ENCODE assay signal across 12 cellular contexts in genomic region chr19:6099633-6100032, GRCh38. TPM values are rescaled to one million over a fixed set of nuclear protein-coding genes. Genes with fewer than 3 reads are reported as not detected.
DNase-seq lines count a peak whose midpoint lies in the region; ATAC-seq and TF ChIP-seq lines count a peak whose summit lies in the region.
"Had no signal": no experiment of that assay in that cellular context is flagged by ENCODE, and none has a peak within 500 bp of the region (broad histone marks: within the 10 kb centered on the region; RNA-seq: fewer than 3 reads in every experiment).

No MANE protein-coding gene starts in this region.

- H3K27ac ChIP-seq in left lung (peak overlapping the region; percentile 74 to 96), tibial artery (peak overlapping the region; percentile 83 to 98), SJCRH30 (no peak overlapping the region)

- H3K9me3 ChIP-seq in left lung (no peaks in the 10 kb centered on the region), tibial artery (no peaks in the 10 kb centered on the region), SJCRH30 (replicated peaks) (no peaks in the 10 kb centered on the region)
- H3K9me3 ChIP-seq: body of pancreas had no signal

- H3K4me1 Mint-ChIP-seq in activated T-cell treated with anti-CD3 and anti-CD28 coated beads, Interleukin-2, amount 50 U/mL, for 72 hours (ENCODE audit: low read depth), result peaks cover 17% of the 10 kb centered on the region

- TF ChIP-seq CTCF in left lung (IDR thresholded peaks at IDR 0.05) (no peak), tibial artery (IDR thresholded peaks at IDR 0.05) (no peak)

- H3K4me3 ChIP-seq in left lung (peak overlapping the region in 1 of 2 donors; percentile 19), tibial artery (no peak overlapping the region), SJCRH30 (no peak overlapping the region)
- H3K4me3 ChIP-seq: body of pancreas had no signal

- H3K36me3 Mint-ChIP-seq in activated T-cell treated with anti-CD3 and anti-CD28 coated beads, Interleukin-2, amount 50 U/mL, for 72 hours (ENCODE audit: insufficient read depth in 2 of 2), result peaks cover 6 to 10% of the 10 kb centered on the region in 2 donors
- H3K36me3 Mint-ChIP-seq in activated naive CD4-positive, alpha-beta T cell treated with anti-CD3 and anti-CD28 coated beads, Interleukin-2, amount 50 U/mL, for 72 hours, result peaks cover 9 to 33% of the 10 kb centered on the region in 2 donors

- intact Hi-C loops in left lung (cut with DNase I), result no loop called here
- intact Hi-C loops in tibial artery (cut with DNase I; ENCODE audit: low total_unique reads), result no loop called here
- intact Hi-C loops in head of caudate nucleus (cut with DNase I), result loop anchor here (10.0 kb wide), 1 partner anchor 45 kb away; no protein-coding TSS in a partner anchor

- no peak for DNase-seq in activated T-cell treated with anti-CD3 and anti-CD28 coated beads, Interleukin-2, amount 50 U/mL, for 72 hours
- no peak for DNase-seq in activated T-cell treated with anti-CD3 and anti-CD28 coated beads, Interleukin-2, amount 50 U/mL, for 1 hour
- DNase-seq in activated naive CD4-positive, alpha-beta T cell treated with anti-CD3 and anti-CD28 coated beads, Interleukin-2, amount 50 U/mL, for 72 hours (ENCODE audit: low spot score in 2 of 2), result no peak
- no peak for DNase-seq in left lung
- DNase-seq in tibial artery, result peak in 1 of 2 donors; percentile 48
- DNase-seq in NCI-H774 (lab: John Stamatoyannopoulos, UW), result no peak
- no peak for DNase-seq in SJCRH30
- no peak for DNase-seq in head of caudate nucleus
- DNase-seq: activated CD4-positive, alpha-beta T cell treated with anti-CD3 and anti-CD28 coated beads for 1 hour; stimulated activated CD4-positive, alpha-beta T cell treated with anti-CD3 and anti-CD28 coated beads, Interleukin-1b, Interleukin-23, amount 100 ng/mL, for 48 hours had no signal

- peak overlapping the region; percentile 2 for H3K27ac Mint-ChIP-seq in activated T-cell treated with anti-CD3 and anti-CD28 coated beads, Interleukin-2, amount 50 U/mL, for 72 hours
- peak overlapping the region; percentile 58 to 66 for H3K27ac Mint-ChIP-seq in activated naive CD4-positive, alpha-beta T cell treated with anti-CD3 and anti-CD28 coated beads, Interleukin-2, amount 50 U/mL, for 72 hours

- H3K27me3 ChIP-seq in left lung, result no peaks in the 10 kb centered on the region
- no peaks in the 10 kb centered on the region for H3K27me3 ChIP-seq in tibial artery
- no peaks in the 10 kb centered on the region for H3K27me3 ChIP-seq in SJCRH30
- H3K27me3 ChIP-seq: body of pancreas had no signal

- H3K36me3 ChIP-seq in left lung (no peaks in the 10 kb centered on the region), tibial artery (no peaks in the 10 kb centered on the region), SJCRH30 (no peaks in the 10 kb centered on the region)

- H3K4me1 ChIP-seq in left lung (peaks cover 27 to 54% of the 10 kb centered on the region in 2 donors), tibial artery (peaks cover 0 to 72% (median 57%) of the 10 kb centered on the region in 4 donors), SJCRH30 (no peaks in the 10 kb centered on the region)

- no peaks in the 10 kb centered on the region for H3K27me3 Mint-ChIP-seq in activated T-cell treated with anti-CD3 and anti-CD28 coated beads, Interleukin-2, amount 50 U/mL, for 72 hours (ENCODE audit: low read depth)

- peak overlapping the region; percentile 77 to 79 for H3K4me3 Mint-ChIP-seq in activated T-cell treated with anti-CD3 and anti-CD28 coated beads, Interleukin-2, amount 50 U/mL, for 72 hours

- ATAC-seq in activated T-cell treated with anti-CD3 and anti-CD28 coated beads, Interleukin-2, amount 50 U/mL, for 72 hours (replicated peaks in 1 of 2), result no peak
- no peak for ATAC-seq in activated naive CD4-positive, alpha-beta T cell treated with anti-CD3 and anti-CD28 coated beads, Interleukin-2, amount 50 U/mL, for 72 hours
- no peak for ATAC-seq in left lung
- ATAC-seq: body of pancreas had no signal

- H3K9me3 Mint-ChIP-seq in activated T-cell treated with anti-CD3 and anti-CD28 coated beads, Interleukin-2, amount 50 U/mL, for 72 hours, result peaks cover 2 to 5% of the 10 kb centered on the region in 2 donors
- H3K9me3 Mint-ChIP-seq in activated naive CD4-positive, alpha-beta T cell treated with anti-CD3 and anti-CD28 coated beads, Interleukin-2, amount 50 U/mL, for 72 hours, result peaks cover 11% of the 10 kb centered on the region in 2 donors

RNA-seq across cellular contexts. Expression of gene RFX2, which starts 10.7 kb away (rescaled TPM):
- 10 to 100 TPM in 1 of 2 donors, 1 to 10 TPM in 1; 8.7 to 11.6 TPM for total RNA-seq in activated T-cell treated with anti-CD3 and anti-CD28 coated beads, Interleukin-2, amount 50 U/mL, for 72 hours
- 10 to 100 TPM; 11.2 to 13.8 TPM for total RNA-seq in activated naive CD4-positive, alpha-beta T cell treated with anti-CD3 and anti-CD28 coated beads, Interleukin-2, amount 50 U/mL, for 72 hours
- total RNA-seq in left lung, result 10 to 100 TPM; 17.0 to 18.8 TPM
- 5.7 and 6.0 TPM in 2 replicates for total RNA-seq in SJCRH30 (2014; rRNA removed; shearing (Covaris generic))

RNA-seq across cellular contexts. Expression of gene ACSBG2, which starts 35.8 kb away (rescaled TPM):
- total RNA-seq in activated T-cell treated with anti-CD3 and anti-CD28 coated beads, Interleukin-2, amount 50 U/mL, for 72 hours, result not detected
- total RNA-seq in activated naive CD4-positive, alpha-beta T cell treated with anti-CD3 and anti-CD28 coated beads, Interleukin-2, amount 50 U/mL, for 72 hours, result under 1 TPM; 0.16 to 0.72 TPM
- not detected for total RNA-seq in left lung
- not detected in 2 replicates for total RNA-seq in SJCRH30 (2014; rRNA removed; shearing (Covaris generic))
- total RNA-seq: body of pancreas, urinary bladder had no signal
